20 cellular contexts compared by ENCODE assay signal in the genomic region with DNA sequence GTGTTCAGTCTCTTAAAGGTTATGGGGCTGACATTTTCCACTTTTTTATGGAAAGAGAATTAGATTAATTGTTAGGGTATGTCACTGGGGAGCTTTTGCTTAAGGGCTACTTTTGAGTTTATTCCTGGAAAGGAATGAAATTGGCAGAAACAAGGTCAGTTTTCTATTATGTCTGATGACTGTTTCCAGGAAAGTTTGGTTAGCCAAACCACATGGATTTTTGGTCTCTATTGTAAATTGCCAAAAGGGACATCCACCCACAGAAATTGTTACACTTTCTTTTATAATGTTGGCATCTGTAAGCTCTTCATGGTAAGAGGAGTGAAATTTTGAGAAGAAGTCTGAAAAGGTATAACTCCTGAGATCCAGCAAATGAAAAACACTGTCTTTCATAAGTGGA.
"Had no signal": no experiment of that assay in that cellular context is flagged by ENCODE, and none has a peak within 500 bp of the region (broad histone marks: within the 10 kb centered on the region; RNA-seq: fewer than 3 reads in every experiment).

No MANE protein-coding gene starts in this region.

- H3K9me3 ChIP-seq: sigmoid colon, suprapubic skin, upper lobe of left lung had no signal

- H3K27me3 Mint-ChIP-seq: activated CD8-positive, alpha-beta T cell treated with anti-CD3 and anti-CD28 coated beads for 36 hours; brain; central memory CD8-positive, alpha-beta T cell; effector memory CD8-positive, alpha-beta T cell; progenitor cell of endocrine pancreas; T-cell had no signal

- H3K36me3 ChIP-seq: sigmoid colon, suprapubic skin, upper lobe of left lung had no signal

- H3K4me3 ChIP-seq: sigmoid colon, suprapubic skin, upper lobe of left lung had no signal

- H3K27ac ChIP-seq: epithelial cell of prostate, foreskin keratinocyte, sigmoid colon, suprapubic skin, upper lobe of left lung, VCaP had no signal

- H3K4me1 ChIP-seq: upper lobe of left lung had no signal

- H3K4me3 Mint-ChIP-seq: activated CD8-positive, alpha-beta T cell treated with anti-CD3 and anti-CD28 coated beads for 36 hours; brain; central memory CD8-positive, alpha-beta T cell; effector memory CD8-positive, alpha-beta T cell; naive thymus-derived CD8-positive, alpha-beta T cell; T-cell had no signal

- H3K27me3 ChIP-seq: foreskin keratinocyte, sigmoid colon, suprapubic skin, upper lobe of left lung had no signal

- H3K4me1 Mint-ChIP-seq: central memory CD8-positive, alpha-beta T cell; naive thymus-derived CD8-positive, alpha-beta T cell; T-cell had no signal

- H3K27ac Mint-ChIP-seq: activated CD8-positive, alpha-beta T cell treated with anti-CD3 and anti-CD28 coated beads for 36 hours; effector memory CD8-positive, alpha-beta T cell; naive thymus-derived CD8-positive, alpha-beta T cell; progenitor cell of endocrine pancreas; T-cell had no signal

- DNase-seq: activated CD8-positive, alpha-beta memory T cell treated with anti-CD3 and anti-CD28 coated beads, Interleukin-2, amount 50 U/mL, for 48 hours; activated CD8-positive, alpha-beta T cell treated with anti-CD3 and anti-CD28 coated beads for 36 hours; cortex of kidney; effector memory CD8-positive, alpha-beta T cell; foreskin keratinocyte; left cardiac atrium; naive thymus-derived CD8-positive, alpha-beta T cell; nucleus accumbens; sigmoid colon; stimulated activated CD4-positive, alpha-beta T cell treated with anti-CD3 and anti-CD28 coated beads, Interleukin-12 subunit alpha, Interleukin-12 subunit beta, amount 100 ng/mL, for 4 hours; stimulated activated naive CD4-positive, alpha-beta T cell treated with Interleukin-2 at 50 U/mL for 16 hours; T-cell; T1000; upper lobe of left lung had no signal

- H3K36me3 Mint-ChIP-seq: brain; naive thymus-derived CD8-positive, alpha-beta T cell; T-cell had no signal

- ATAC-seq: activated CD8-positive, alpha-beta T cell treated with anti-CD3 and anti-CD28 coated beads for 36 hours; effector memory CD8-positive, alpha-beta T cell; foreskin keratinocyte; left cardiac atrium; naive thymus-derived CD8-positive, alpha-beta T cell; T-cell had no signal

- H3K9me3 Mint-ChIP-seq: central memory CD8-positive, alpha-beta T cell had no signal
